Comparison of ENCODE assay signal across 7 cellular contexts in the genomic region with DNA sequence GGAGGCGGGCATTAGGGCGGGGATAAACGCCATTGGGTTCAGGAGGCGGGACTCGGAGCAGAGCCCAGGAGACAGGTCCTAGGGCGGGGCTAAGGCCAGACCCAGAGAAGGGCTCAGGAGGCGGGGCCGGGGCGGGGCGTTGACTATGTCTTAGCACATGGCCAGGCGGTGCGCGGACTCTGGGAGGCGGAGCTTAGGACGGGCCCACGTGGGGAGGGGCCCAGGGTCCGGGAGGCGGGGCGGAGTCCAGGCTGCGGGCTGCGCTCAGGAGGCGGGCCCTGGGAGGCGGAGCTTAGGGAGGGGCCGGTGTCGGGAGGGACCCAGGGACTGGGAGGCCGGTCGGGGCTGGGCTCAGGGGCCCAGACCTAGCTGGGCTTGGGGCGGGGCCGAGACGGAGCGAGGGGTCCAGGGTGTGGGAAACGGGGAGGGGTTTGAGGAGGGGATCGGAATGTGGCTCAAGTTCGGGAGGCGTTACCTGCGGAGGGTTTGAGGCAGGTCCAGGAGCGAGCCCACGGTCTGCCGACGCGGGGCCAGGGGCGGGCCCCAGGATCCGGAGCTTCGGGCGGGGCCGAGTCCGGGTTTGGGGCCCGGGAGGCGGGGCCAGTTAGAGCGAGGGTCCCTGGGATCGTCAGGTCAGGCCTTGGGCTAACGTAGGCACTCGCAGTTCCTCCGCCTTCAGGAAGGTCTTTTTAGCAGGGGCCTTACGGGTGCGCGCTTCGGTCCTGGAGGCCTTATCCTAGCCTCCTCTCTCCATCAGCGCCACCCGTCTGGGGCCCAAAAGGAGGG. TPM values are rescaled to one million over a fixed set of nuclear protein-coding genes. Genes with fewer than 3 reads are reported as not detected.
DNase-seq lines count a peak whose midpoint lies in the region; ATAC-seq and TF ChIP-seq lines count a peak whose summit lies in the region.
"Not testable (repeated sequence)": the region's sequence is repeated elsewhere in the genome, so short reads cannot be mapped to it uniquely, and the experiment has no call there.

No MANE protein-coding gene starts in this region.

- H3K27ac ChIP-seq in WERI-Rb-1 (peak overlapping the region; percentile 52), brain microvascular endothelial cell (peak overlapping the region; percentile 45), sigmoid colon (peak overlapping the region; percentile 85 to 89 (median 86))

- H3K36me3 ChIP-seq in WERI-Rb-1; brain microvascular endothelial cell (replicated peaks); iPS-15b (ENCODE audit: control insufficient read depth, insufficient read depth, low read length); sigmoid colon: not testable (repeated sequence)

- not testable (repeated sequence) for H3K4me1 ChIP-seq in iPS-15b (ENCODE audit: control insufficient read depth, insufficient read depth, low read length)
- peaks cover 0 to 17% (median 14%) of the 10 kb centered on the region in 4 donors for H3K4me1 ChIP-seq in sigmoid colon

- ATAC-seq in GM18868 (IDR thresholded peaks at IDR 0.05; ENCODE audit: unreplicated experiment) (peak; percentile 36), HG03196 (IDR thresholded peaks at IDR 0.05; ENCODE audit: unreplicated experiment) (peak; percentile 52)

- intact Hi-C loops in sigmoid colon (cut with DNase I), result not testable (repeated sequence)

- not testable (repeated sequence) for H3K9ac ChIP-seq in iPS-15b (ENCODE audit: low read depth, low read length)

- DNase-seq in NCI-H2227 treated with DMSO at 0.1 percent for 48 hours (lab: John Stamatoyannopoulos, UW) (peak; percentile 82), WERI-Rb-1 (peak; percentile 68), brain microvascular endothelial cell (peak; percentile 16), sigmoid colon (peak; percentile 100)

- 1% methylated on average over 60 of the region's 60 CpGs for WGBS in sigmoid colon, 2 donors

- not testable (repeated sequence) for TF ChIP-seq EP300 in sigmoid colon (IDR thresholded peaks at IDR 0.05)

- in situ Hi-C loops in brain microvascular endothelial cell (cut with HindIII; ENCODE audit: low pct_ligation_motif_present, low sequenced_read_pairs), result not testable (repeated sequence)

- H3K4me3 ChIP-seq in WERI-Rb-1 (ENCODE audit: low read depth, low read length) (peak overlapping the region; percentile 84), brain microvascular endothelial cell (ENCODE audit: low read depth, low read length) (peak overlapping the region; percentile 73), iPS-15b (ENCODE audit: low read depth, low read length) (peak overlapping the region; percentile 83), sigmoid colon (peak overlapping the region; percentile 69 to 86 (median 78))

- peak in 1 of 2 donors; percentile 46 for TF ChIP-seq POLR2A in sigmoid colon (IDR thresholded peaks at IDR 0.05)

- not testable (repeated sequence) for H3K9me3 ChIP-seq in WERI-Rb-1 (ENCODE audit: severe bottlenecking); iPS-15b (ENCODE audit: control insufficient read depth, insufficient read depth, low read length); sigmoid colon

- TF ChIP-seq CTCF in WERI-Rb-1 (IDR thresholded peaks at IDR 0.05; ENCODE audit: low read depth, low read length); brain microvascular endothelial cell (IDR thresholded peaks at IDR 0.05; ENCODE audit: low read depth, low read length, missing control alignments); sigmoid colon (IDR thresholded peaks at IDR 0.05): not testable (repeated sequence)

- not testable (repeated sequence) for H3K27me3 ChIP-seq in WERI-Rb-1 (ENCODE audit: insufficient read depth, low read depth, severe bottlenecking); brain microvascular endothelial cell (replicated peaks); iPS-15b (ENCODE audit: control insufficient read depth, insufficient read depth, low read length); sigmoid colon

RNA-seq across cellular contexts. Expression of gene ALG1L2, which starts 30.4 kb away (rescaled TPM):
- total RNA-seq in sigmoid colon, result not detected
- polyA plus RNA-seq in sigmoid colon, result under 1 TPM in 1 of 3 donors, not detected in 2; 0.20 TPM

Comparison
In these comparisons a context has a peak if more than half of its experiments do, and no peak if none do; other contexts are left out.
1. Peak in every context shown above with its lines: DNase-seq, ATAC-seq, H3K4me3 ChIP-seq and H3K27ac ChIP-seq.
2. DNase-seq: peak in every context shown above with its lines; median percentile 100 in sigmoid colon; 82 in NCI-H2227 treated with DMSO at 0.1 percent for 48 hours; 68 in WERI-Rb-1; 16 in brain microvascular endothelial cell.